ENCODE assay signal across 9 cellular contexts in genomic region chr4:212438-213174, GRCh38.
DNase-seq lines count a peak whose midpoint lies in the region; ATAC-seq lines count a peak whose summit lies in the region.
"Had no signal": no experiment of that assay in that cellular context is flagged by ENCODE, and none has a peak within 500 bp of the region (broad histone marks: within the 10 kb centered on the region; RNA-seq: fewer than 3 reads in every experiment).

No MANE protein-coding gene starts in this region.

- peak overlapping the region; percentile 54 for H3K27ac ChIP-seq in subcutaneous abdominal adipose tissue (ENCODE audit: low read depth, low read length)
- H3K27ac ChIP-seq: SJSA1 had no signal

- POLR2A ChIA-PET in activated CD4-positive, alpha-beta T cell treated with anti-CD3 and anti-CD28 coated beads for 36 hours (lab: Charles Lee), result no interaction called here

- H3K36me3 ChIP-seq in subcutaneous abdominal adipose tissue (ENCODE audit: control insufficient read depth in 5 of 5, insufficient read depth in 5 of 5, low read length in 5 of 5), result no peaks in the 10 kb centered on the region
- H3K36me3 ChIP-seq: SJSA1 had no signal

- H3K4me3 Mint-ChIP-seq in activated CD4-positive, alpha-beta T cell treated with anti-CD3 and anti-CD28 coated beads for 36 hours, result no peak overlapping the region

- H3K9ac ChIP-seq in subcutaneous abdominal adipose tissue (ENCODE audit: low read length in 5 of 5), result peak overlapping the region in 4 of 5 donors; percentile 70 to 82 (median 72)

- peaks cover 16% of the 10 kb centered on the region for H3K4me1 Mint-ChIP-seq in activated CD4-positive, alpha-beta T cell treated with anti-CD3 and anti-CD28 coated beads for 36 hours

- H3K9me3 ChIP-seq in subcutaneous abdominal adipose tissue (ENCODE audit: control insufficient read depth in 5 of 5, low read length in 5 of 5), result peaks cover 0 to 28% (median 7%) of the 10 kb centered on the region in 5 donors
- H3K9me3 ChIP-seq: SJSA1 had no signal

- peaks cover 40% of the 10 kb centered on the region for H3K36me3 Mint-ChIP-seq in activated CD4-positive, alpha-beta T cell treated with anti-CD3 and anti-CD28 coated beads for 36 hours (ENCODE audit: low read depth)

- peak; percentile 45 for DNase-seq in activated CD4-positive, alpha-beta T cell treated with anti-CD3 and anti-CD28 coated beads for 36 hours
- no peak for DNase-seq in activated CD4-positive, alpha-beta T cell treated with anti-CD3 and anti-CD28 coated beads, Interleukin-2, amount 50 U/mL, for 48 hours
- DNase-seq in epidermal melanocyte (ENCODE audit: insufficient read length, low spot score), result peak; percentile 28
- peak; percentile 85 to 89 for DNase-seq in lung microvascular endothelial cell (ENCODE audit: low read depth in 2 of 2)
- no peak for DNase-seq in A172 (ENCODE audit: low spot score)
- no peak for DNase-seq in NCI-H524 treated with DMSO at 0.1 percent for 48 hours (lab: John Stamatoyannopoulos, UW)

- intact Hi-C loops in activated CD4-positive, alpha-beta T cell treated with anti-CD3 and anti-CD28 coated beads for 36 hours (cut with DNase I, micrococcal nuclease), result no loop called here

- peaks cover 43% of the 10 kb centered on the region for H3K9me3 Mint-ChIP-seq in activated CD4-positive, alpha-beta T cell treated with anti-CD3 and anti-CD28 coated beads for 36 hours (ENCODE audit: low read depth)

- H3K4me3 ChIP-seq in subcutaneous abdominal adipose tissue (ENCODE audit: low read depth in 1 of 5, low read length in 5 of 5), result peak overlapping the region; percentile 68 to 84 (median 74)
- H3K4me3 ChIP-seq: SJSA1 had no signal

- CTCF ChIA-PET in activated CD4-positive, alpha-beta T cell treated with anti-CD3 and anti-CD28 coated beads for 36 hours (lab: Charles Lee), result interaction anchor here (0.6 kb wide), 1 partner anchor 141 kb away, joined by 3 read pairs; no protein-coding TSS in a partner anchor

- H3K27me3 ChIP-seq in subcutaneous abdominal adipose tissue (ENCODE audit: control insufficient read depth in 5 of 5, insufficient read depth in 4 of 5, low read length in 5 of 5), result peaks cover 0 to 3% (median 0%) of the 10 kb centered on the region in 5 donors
- H3K27me3 ChIP-seq: SJSA1 had no signal

- peak; percentile 76 for ATAC-seq in activated CD4-positive, alpha-beta T cell treated with anti-CD3 and anti-CD28 coated beads for 36 hours
- no peak for ATAC-seq in HG02981 (IDR thresholded peaks at IDR 0.05; ENCODE audit: unreplicated experiment)

- H3K4me1 ChIP-seq in subcutaneous abdominal adipose tissue (ENCODE audit: control insufficient read depth in 5 of 5, insufficient read depth in 5 of 5, low read length in 5 of 5), result peaks cover 0 to 15% (median 8%) of the 10 kb centered on the region in 5 donors
- H3K4me1 ChIP-seq: SJSA1 had no signal

- H3K27ac Mint-ChIP-seq in activated CD4-positive, alpha-beta T cell treated with anti-CD3 and anti-CD28 coated beads for 36 hours, result no peak overlapping the region

- peaks cover 7% of the 10 kb centered on the region for H3K27me3 Mint-ChIP-seq in activated CD4-positive, alpha-beta T cell treated with anti-CD3 and anti-CD28 coated beads for 36 hours

Comparison
In these comparisons a context has a peak if more than half of its experiments do, and no peak if none do; other contexts are left out.
1. DNase-seq: peak in activated CD4-positive, alpha-beta T cell treated with anti-CD3 and anti-CD28 coated beads for 36 hours (single experiment), epidermal melanocyte (single experiment) and lung microvascular endothelial cell (2 of 2); none in activated CD4-positive, alpha-beta T cell treated with anti-CD3 and anti-CD28 coated beads, Interleukin-2, amount 50 U/mL, for 48 hours (0 of 2), A172 (single experiment) and NCI-H524 treated with DMSO at 0.1 percent for 48 hours (single experiment).